20 cellular contexts compared by ENCODE assay signal in genomic region chr19:42374826-42375376, GRCh38. TPM values are rescaled to one million over a fixed set of nuclear protein-coding genes. Genes with fewer than 3 reads are reported as not detected.
DNase-seq lines count a peak whose midpoint lies in the region; ATAC-seq, FAIRE-seq and TF ChIP-seq lines count a peak whose summit lies in the region.
"Had no signal": no experiment of that assay in that cellular context is flagged by ENCODE, and none has a peak within 500 bp of the region (broad histone marks: within the 10 kb centered on the region; RNA-seq: fewer than 3 reads in every experiment).

No MANE protein-coding gene starts in this region.

- intact Hi-C loops in HepG2 (cut with micrococcal nuclease; ENCODE audit: unreplicated experiment): no loop called here
- intact Hi-C loops in right lobe of liver (cut with DNase I): no loop called here
- intact Hi-C loops in K562 (cut with micrococcal nuclease): no loop called here

- H3K4ac ChIP-seq in neuronal stem cell (ENCODE audit: low read length): no peak overlapping the region

- H3K36me3 ChIP-seq in HepG2 (replicated peaks in 1 of 2; ENCODE audit: control insufficient read depth in 1 of 2, insufficient read depth in 2 of 2, low read length in 2 of 2) (no peaks in the 10 kb centered on the region), right lobe of liver (peaks cover 0 to 2% (median 0%) of the 10 kb centered on the region in 4 donors), K562 (ENCODE audit: control insufficient read depth, insufficient read depth, low read length) (no peaks in the 10 kb centered on the region; the same call in 2 of the 3 replicates), neuronal stem cell (replicated peaks in 1 of 2; ENCODE audit: control insufficient read depth in 2 of 2, insufficient read depth in 2 of 2, low read length in 2 of 2) (peaks cover 4 to 48% of the 10 kb centered on the region in 2 donors)

- H3K9me3 ChIP-seq in HepG2 (ENCODE audit: low read length): no peaks in the 10 kb centered on the region
- no peaks in the 10 kb centered on the region for H3K9me3 ChIP-seq in right lobe of liver
- H3K9me3 ChIP-seq in K562 (replicated peaks; ENCODE audit: control insufficient read depth, insufficient read depth, low read depth, low read length): no peaks in the 10 kb centered on the region
- peaks cover 0 to 9% of the 10 kb centered on the region in 2 donors for H3K9me3 ChIP-seq in neuronal stem cell (replicated peaks in 1 of 2; ENCODE audit: control insufficient read depth in 2 of 2, insufficient read depth in 1 of 2, low read depth in 1 of 2, low read length in 2 of 2)
- H3K9me3 ChIP-seq: BLaER1 had no signal

- H2BK120ac ChIP-seq in neuronal stem cell (ENCODE audit: low read depth, low read length): no peak overlapping the region

- H3K79me1 ChIP-seq in neuronal stem cell (ENCODE audit: low read depth, low read length): peaks cover 3% of the 10 kb centered on the region

- no peaks in the 10 kb centered on the region for H3K79me2 ChIP-seq in HepG2 (ENCODE audit: insufficient read depth, low read length)
- no peaks in the 10 kb centered on the region for H3K79me2 ChIP-seq in K562 (ENCODE audit: control insufficient read depth, insufficient read depth, low read length)

- H2BK15ac ChIP-seq in neuronal stem cell (ENCODE audit: low read length): no peak overlapping the region

- no peak for TF ChIP-seq EP300 in HepG2 (IDR thresholded peaks at IDR 0.05; ENCODE audit: low read depth in 2 of 2, low read length in 2 of 2)
- TF ChIP-seq EP300 in HepG2 (CRISPR knock-in tag; IDR thresholded peaks at IDR 0.05; ENCODE audit: borderline replicate concordance): no peak
- TF ChIP-seq EP300 in K562 (IDR thresholded peaks at IDR 0.05; ENCODE audit: low read length): no peak

- POLR2A ChIA-PET in HepG2 (lab: Yijun Ruan, JAX): no interaction called here
- POLR2A ChIA-PET in K562 (lab: Yijun Ruan, JAX): no interaction called here

- peak overlapping the region; percentile 39 for H3K23ac ChIP-seq in neuronal stem cell (ENCODE audit: low read depth, low read length, poor library complexity)

- H3K14ac ChIP-seq in neuronal stem cell (ENCODE audit: low read length): peak overlapping the region; percentile 82

- H3K4me1 ChIP-seq in HepG2 (ENCODE audit: insufficient read depth, low read length) (peaks cover 15% of the 10 kb centered on the region), right lobe of liver (no peaks in the 10 kb centered on the region), K562 (replicated peaks in 1 of 2; ENCODE audit: control insufficient read depth in 2 of 2, insufficient read depth in 2 of 2, low read length in 2 of 2) (peaks cover 0 to 38% of the 10 kb centered on the region in 2 experiments; a peak in 3 of 5 replicates), neuronal stem cell (ENCODE audit: control insufficient read depth in 2 of 2, insufficient read depth in 1 of 2, low read depth in 1 of 2, low read length in 2 of 2) (peaks cover 5 to 11% of the 10 kb centered on the region in 2 donors)

- H4K91ac ChIP-seq in neuronal stem cell (ENCODE audit: low read depth, low read length, poor library complexity): no peak overlapping the region

- BruUV-seq in HepG2 (replicated peaks; lab: Mats Ljungman, UMichigan): no TSS peak
- BruUV-seq in K562 (replicated peaks; lab: Mats Ljungman, UMichigan): no TSS peak

- no peaks in the 10 kb centered on the region for H3K9me1 ChIP-seq in K562 (ENCODE audit: control insufficient read depth, insufficient read depth, low read length)

- H3K9ac ChIP-seq in HepG2 (ENCODE audit: insufficient read depth, low read depth, low read length): no peak overlapping the region
- H3K9ac ChIP-seq in K562 (ENCODE audit: insufficient read depth in 1 of 2, low read depth in 2 of 2, low read length in 2 of 2): peak overlapping the region in 1 of 2 experiments; percentile 56; a peak in 1 of 4 replicates
- H3K9ac ChIP-seq in neuronal stem cell (ENCODE audit: low read depth, low read length, poor library complexity): peak overlapping the region; percentile 64
- H3K9ac ChIP-seq: BLaER1 had no signal

- ATAC-seq in HepG2 (no peak), right lobe of liver (no peak), K562 (no peak), GM19328 (IDR thresholded peaks at IDR 0.05; ENCODE audit: unreplicated experiment) (no peak)

- H2AK5ac ChIP-seq in neuronal stem cell (ENCODE audit: low read depth, low read length): no peak overlapping the region

- DNase-seq in HepG2 (ENCODE audit: low spot score) (no peak), right lobe of liver (no peak), K562 (ENCODE audit: extremely low read depth in 1 of 4, low spot score in 3 of 4) (no peak), neuronal stem cell (ENCODE audit: low spot score) (no peak), NOMO-1 treated with dmso at 0.1 percent for 144 hours (lab: John Stamatoyannopoulos, UW; ENCODE audit: unreplicated experiment) (no peak), foreskin melanocyte (no peak)
- DNase-seq: CD4-positive, alpha-beta memory T cell; DMS153; DMS79; GDM1; HCEC 1CT; HFFc6 had no signal

- no peaks in the 10 kb centered on the region for H4K20me1 ChIP-seq in HepG2 (ENCODE audit: insufficient read depth, low read length)
- H4K20me1 ChIP-seq in K562 (replicated peaks; ENCODE audit: control insufficient read depth, insufficient read depth, low read length): no peaks in the 10 kb centered on the region
- H4K20me1 ChIP-seq: BLaER1 had no signal

- H3K4me3 ChIP-seq in HepG2 (replicated peaks in 1 of 3; ENCODE audit: insufficient read depth in 1 of 3, low read depth in 2 of 3, low read length in 3 of 3): no peak overlapping the region
- no peak overlapping the region for H3K4me3 ChIP-seq in right lobe of liver
- no peak overlapping the region for H3K4me3 ChIP-seq in K562
- H3K4me3 ChIP-seq in neuronal stem cell (ENCODE audit: low read length in 2 of 2): no peak overlapping the region
- H3K4me3 ChIP-seq: BLaER1 had no signal

- WGBS in HepG2 (ENCODE audit: low lambda C conversion rate): 100% methylated on average over 1 of the region's 11 CpGs
- WGBS in right lobe of liver (ENCODE audit: insufficient coverage, low coverage, low lambda C conversion rate, missing lambda C conversion rate): 92% methylated on average over 1 of the region's 11 CpGs
- WGBS in K562 (ENCODE audit: insufficient coverage, low coverage, missing lambda C conversion rate): 90% methylated on average over 11 of the region's 11 CpGs
- WGBS in neuronal stem cell (ENCODE audit: extremely low coverage in 2 of 2, insufficient read length in 2 of 2, insufficient replicate concordance in 1 of 2), 2 donors: no CpG with 5 or more reads among the region's 11 CpGs

- H3K4me2 ChIP-seq in HepG2 (ENCODE audit: low read depth, low read length) (no peak overlapping the region), K562 (ENCODE audit: insufficient read depth, low read length) (no peak overlapping the region), neuronal stem cell (ENCODE audit: insufficient read depth, low read length, poor library complexity, severe bottlenecking) (no peak overlapping the region)
- H3K4me2 ChIP-seq: BLaER1 had no signal

- CTCF ChIA-PET in HepG2 (lab: Yijun Ruan, JAX; ENCODE audit: low intra/inter-chr PET ratio, low total read pairs) (no interaction called here), K562 (lab: Yijun Ruan, JAX; ENCODE audit: low intra/inter-chr PET ratio) (no interaction called here)

- no peak for TF ChIP-seq POLR2A in HepG2 (IDR thresholded peaks at IDR 0.05; ENCODE audit: insufficient read depth in 1 of 2, low read depth in 2 of 2, low read length in 2 of 2)
- TF ChIP-seq POLR2A in right lobe of liver (IDR thresholded peaks at IDR 0.05): no peak
- TF ChIP-seq POLR2A in K562 (conservative IDR thresholded peaks at IDR 0.05): no peak

- H3K27ac ChIP-seq in HepG2 (ENCODE audit: extremely low read length, insufficient read depth, low read length): no peak overlapping the region
- H3K27ac ChIP-seq in right lobe of liver: no peak overlapping the region
- no peak overlapping the region for H3K27ac ChIP-seq in K562 (ENCODE audit: extremely low read depth, low read depth, low read length)
- H3K27ac ChIP-seq in neuronal stem cell (replicated peaks; ENCODE audit: low read length): no peak overlapping the region
- H3K27ac ChIP-seq: 22Rv1, BLaER1 had no signal

- no peak overlapping the region for H4K8ac ChIP-seq in neuronal stem cell (ENCODE audit: low read depth, low read length)

- H2BK12ac ChIP-seq in neuronal stem cell (ENCODE audit: low read length): peak overlapping the region; percentile 73

- H2BK5ac ChIP-seq in neuronal stem cell (ENCODE audit: low read length): no peak overlapping the region

- in situ Hi-C loops in HepG2 (cut with HindIII; ENCODE audit: extremely low pct_ligation_motif_present, low pct_unique_long_range_greater_than_20kb) (no loop called here), K562 (cut with MboI) (no loop called here)

- peak overlapping the region; percentile 30 for H3K18ac ChIP-seq in neuronal stem cell (ENCODE audit: low read length)

- no peak for FAIRE-seq in HepG2 (lab: Jason Lieb, UNC)
- no peak for FAIRE-seq in K562 (lab: Jason Lieb, UNC)
- FAIRE-seq: GM12892, H54, HTR-8/SVneo had no signal

- TF ChIP-seq CTCF in HepG2 (CRISPR knock-in tag; IDR thresholded peaks at IDR 0.05) (no peak), right lobe of liver (IDR thresholded peaks at IDR 0.05) (no peak), K562 (IDR thresholded peaks at IDR 0.05 in 2 of 3, conservative IDR thresholded peaks at IDR 0.05 in 1 of 3; ENCODE audit: insufficient read depth in 2 of 3, low read depth in 1 of 3, low read length in 3 of 3) (no peak)

- H3K27me3 ChIP-seq in HepG2 (ENCODE audit: control insufficient read depth in 1 of 2, insufficient read depth in 2 of 2, low read length in 2 of 2) (no peaks in the 10 kb centered on the region), right lobe of liver (no peaks in the 10 kb centered on the region), K562 (ENCODE audit: control insufficient read depth in 2 of 2, insufficient read depth in 2 of 2, low read length in 2 of 2) (peaks cover 0 to 20% of the 10 kb centered on the region in 2 experiments; a peak in 1 of 5 replicates), neuronal stem cell (ENCODE audit: control insufficient read depth in 3 of 3, insufficient read depth in 3 of 3, low read depth in 1 of 3, low read length in 3 of 3) (no peaks in the 10 kb centered on the region)
- H3K27me3 ChIP-seq: BLaER1 had no signal

- H2AFZ ChIP-seq in HepG2 (ENCODE audit: low read length) (no peak overlapping the region), K562 (ENCODE audit: low read depth, low read length) (no peak overlapping the region), neuronal stem cell (ENCODE audit: low read length) (no peak overlapping the region)

- no peak for TF ChIP-seq RAD21 in HepG2 (CRISPR knock-in tag; IDR thresholded peaks at IDR 0.05)
- no peak for TF ChIP-seq RAD21 in K562 (CRISPR knock-in tag; conservative IDR thresholded peaks at IDR 0.05 in 1 of 2, IDR thresholded peaks at IDR 0.05 in 1 of 2)

RNA-seq across cellular contexts. Expression of gene CNFN, which starts 15.2 kb away (rescaled TPM):
- 0.35 TPM in 1 of 2 replicates, not detected in the other for total RNA-seq in HepG2 (2016; rRNA removed; fragmentation: Illumina TruSeq; extraction: Trizol)
- not detected in 2 replicates for total RNA-seq in HepG2 (2016; cell fraction: cytosol; rRNA removed; fragmentation: Illumina TruSeq; extraction: Trizol; ENCODE audit: low read depth)
- total RNA-seq in HepG2 (2016; cell fraction: insoluble cytoplasmic fraction; rRNA removed; fragmentation: Illumina TruSeq; extraction: Trizol): not detected in 2 replicates
- not detected in 2 replicates for total RNA-seq in HepG2 (2016; cell fraction: membrane; rRNA removed; fragmentation: Illumina TruSeq; extraction: Trizol)
- total RNA-seq in HepG2 (2016; cell fraction: nucleus; rRNA removed; fragmentation: Illumina TruSeq; extraction: Trizol): not detected in 2 replicates
- polyA plus RNA-seq in HepG2 (2011; rRNA removed): 1.0 and 1.1 TPM in 2 replicates
- polyA plus RNA-seq in HepG2 (2011; cell fraction: cytosol; rRNA removed): 0.68 and 1.7 TPM in 2 replicates
- 0.84 and 1.9 TPM in 2 replicates for polyA plus RNA-seq in HepG2 (2011; cell fraction: nucleus; rRNA removed)
- 1.2 and 1.7 TPM in 2 replicates for polyA plus RNA-seq in HepG2 (2012)
- polyA plus RNA-seq in HepG2 (2016; cell fraction: cytosol; fragmentation: Illumina TruSeq; extraction: Trizol; ENCODE audit: low read depth): 0.83 and 1.2 TPM in 2 replicates
- 0.75 TPM in 1 of 2 replicates, not detected in the other for polyA plus RNA-seq in HepG2 (2016; cell fraction: insoluble cytoplasmic fraction; fragmentation: Illumina TruSeq; extraction: Trizol; ENCODE audit: low read depth)
- polyA plus RNA-seq in HepG2 (2016; cell fraction: membrane; fragmentation: Illumina TruSeq; extraction: Trizol; ENCODE audit: low read depth): 1.1 and 1.3 TPM in 2 replicates
- polyA plus RNA-seq in HepG2 (2016; cell fraction: nucleus; fragmentation: Illumina TruSeq; extraction: Trizol; ENCODE audit: insufficient read depth, low read depth): not detected in 2 replicates
- 1.3 TPM in 1 of 2 replicates, not detected in the other for polyA minus RNA-seq in HepG2 (2011; rRNA and poly(A)+ RNA removed; ENCODE audit: low replicate concordance)
- not detected in 2 replicates for polyA minus RNA-seq in HepG2 (2011; cell fraction: cytosol; rRNA and poly(A)+ RNA removed)
- not detected in 2 replicates for polyA minus RNA-seq in HepG2 (2011; cell fraction: nucleus; rRNA and poly(A)+ RNA removed)
- total RNA-seq in right lobe of liver: not detected
- total RNA-seq in K562 (2011; cell fraction: chromatin; rRNA removed; ENCODE audit: low replicate concordance): not detected in 2 replicates
- not detected in 2 replicates for total RNA-seq in K562 (2011; cell fraction: nucleolus; rRNA removed)
- total RNA-seq in K562 (2011; cell fraction: nucleoplasm; rRNA removed): not detected in 2 replicates
- total RNA-seq in K562 (2014; rRNA removed): 0.94 TPM in 1 of 2 replicates, not detected in the other
- total RNA-seq in K562 (2014; rRNA removed; fragmentation: Illumina TruSeq; extraction: Trizol): not detected in 2 replicates
- total RNA-seq in K562 (2015; rRNA removed; fragmentation: Illumina TruSeq; extraction: Trizol): not detected in 2 replicates
- 0.35 TPM in 1 of 2 replicates, not detected in the other for total RNA-seq in K562 (2021)
- 0.18 TPM in 1 of 2 replicates, not detected in the other for polyA plus RNA-seq in K562 (2011; rRNA removed)
- 0.22 and 1.2 TPM in 2 replicates for polyA plus RNA-seq in K562 (2011; cell fraction: cytosol; rRNA removed)
- polyA plus RNA-seq in K562 (2011; cell fraction: nucleus; rRNA removed): 0.33 TPM in 1 of 2 replicates, not detected in the other
- 0.66 and 0.79 TPM in 2 replicates for polyA plus RNA-seq in K562 (2012)
- polyA plus RNA-seq in K562 (2014; fragmentation: Illumina TruSeq; extraction: Trizol): 0.47 TPM in 1 of 2 replicates, not detected in the other
- under 1 TPM in 1 of 2 experiments, not detected in 1; 0.18 TPM for polyA plus RNA-seq in K562 (2014; fragmentation: Nextera tagmentation; extraction: Ambion mirVana)
- polyA plus RNA-seq in K562 (2014; rRNA removed): 0.52 and 1.8 TPM in 2 replicates
- polyA minus RNA-seq in K562 (2011; rRNA and poly(A)+ RNA removed): not detected in 2 replicates
- not detected in 2 replicates for polyA minus RNA-seq in K562 (2011; cell fraction: cytosol; rRNA and poly(A)+ RNA removed)
- polyA minus RNA-seq in K562 (2011; cell fraction: nucleus; rRNA and poly(A)+ RNA removed): not detected in 2 replicates
- polyA plus RNA-seq in neuronal stem cell (2013, experiment 1 of 2): 41.6 TPM
- 43.2 TPM for polyA plus RNA-seq in neuronal stem cell (2013, experiment 2 of 2)
- total RNA-seq: A673; CD4-positive, alpha-beta memory T cell had no signal

RNA-seq across cellular contexts. Expression of gene MEGF8, which starts 49.5 kb away (rescaled TPM):
- total RNA-seq in HepG2 (2016; rRNA removed; fragmentation: Illumina TruSeq; extraction: Trizol) (3.9 and 8.8 TPM in 2 replicates), right lobe of liver (10 to 100 TPM in 1 of 6 experiments, 1 to 10 TPM in 5; 5.5 to 11.0 (median 8.7) TPM), K562 (2014; rRNA removed) (3.8 and 4.5 TPM in 2 replicates), K562 (2014; rRNA removed; fragmentation: Illumina TruSeq; extraction: Trizol) (1.5 and 1.8 TPM in 2 replicates), K562 (2015; rRNA removed; fragmentation: Illumina TruSeq; extraction: Trizol) (3.0 and 3.4 TPM in 2 replicates), K562 (2021) (10.0 and 13.1 TPM in 2 replicates)
- total RNA-seq in HepG2 (2016; cell fraction: cytosol; rRNA removed; fragmentation: Illumina TruSeq; extraction: Trizol; ENCODE audit: low read depth): 0.79 and 1.2 TPM in 2 replicates
- total RNA-seq in HepG2 (2016; cell fraction: insoluble cytoplasmic fraction; rRNA removed; fragmentation: Illumina TruSeq; extraction: Trizol): 3.1 and 9.6 TPM in 2 replicates
- 1.9 and 2.7 TPM in 2 replicates for total RNA-seq in HepG2 (2016; cell fraction: membrane; rRNA removed; fragmentation: Illumina TruSeq; extraction: Trizol)
- total RNA-seq in HepG2 (2016; cell fraction: nucleus; rRNA removed; fragmentation: Illumina TruSeq; extraction: Trizol): 9.4 and 10.4 TPM in 2 replicates
- polyA plus RNA-seq in HepG2 (2011; rRNA removed) (4.0 and 6.2 TPM in 2 replicates), K562 (2011; rRNA removed) (1.9 and 2.1 TPM in 2 replicates), K562 (2014; fragmentation: Illumina TruSeq; extraction: Trizol) (3.9 and 4.6 TPM in 2 replicates), K562 (2014; fragmentation: Nextera tagmentation; extraction: Ambion mirVana) (under 1 TPM; 0.28 to 0.34 TPM), K562 (2014; rRNA removed) (4.5 and 4.7 TPM in 2 replicates)
- 4.4 and 7.8 TPM in 2 replicates for polyA plus RNA-seq in HepG2 (2011; cell fraction: cytosol; rRNA removed)
- polyA plus RNA-seq in HepG2 (2011; cell fraction: nucleus; rRNA removed): 16.2 and 21.3 TPM in 2 replicates
- polyA plus RNA-seq in HepG2 (2012): 10.2 and 12.4 TPM in 2 replicates
- polyA plus RNA-seq in HepG2 (2016; cell fraction: cytosol; fragmentation: Illumina TruSeq; extraction: Trizol; ENCODE audit: low read depth): 0.61 and 0.62 TPM in 2 replicates
- polyA plus RNA-seq in HepG2 (2016; cell fraction: insoluble cytoplasmic fraction; fragmentation: Illumina TruSeq; extraction: Trizol; ENCODE audit: low read depth): 4.1 and 4.7 TPM in 2 replicates
- 1.0 and 1.2 TPM in 2 replicates for polyA plus RNA-seq in HepG2 (2016; cell fraction: membrane; fragmentation: Illumina TruSeq; extraction: Trizol; ENCODE audit: low read depth)
- 15.0 and 18.4 TPM in 2 replicates for polyA plus RNA-seq in HepG2 (2016; cell fraction: nucleus; fragmentation: Illumina TruSeq; extraction: Trizol; ENCODE audit: insufficient read depth, low read depth)
- 0.96 and 23.0 TPM in 2 replicates for polyA minus RNA-seq in HepG2 (2011; rRNA and poly(A)+ RNA removed; ENCODE audit: low replicate concordance)
- polyA minus RNA-seq in HepG2 (2011; cell fraction: cytosol; rRNA and poly(A)+ RNA removed): 11.7 and 11.8 TPM in 2 replicates
- 11.7 and 11.8 TPM in 2 replicates for polyA minus RNA-seq in HepG2 (2011; cell fraction: nucleus; rRNA and poly(A)+ RNA removed)
- 10.5 and 30.6 TPM in 2 replicates for total RNA-seq in K562 (2011; cell fraction: chromatin; rRNA removed; ENCODE audit: low replicate concordance)
- 29.2 and 30.2 TPM in 2 replicates for total RNA-seq in K562 (2011; cell fraction: nucleolus; rRNA removed)
- total RNA-seq in K562 (2011; cell fraction: nucleoplasm; rRNA removed): 14.0 and 15.8 TPM in 2 replicates
- 1.8 and 3.8 TPM in 2 replicates for polyA plus RNA-seq in K562 (2011; cell fraction: cytosol; rRNA removed)
- polyA plus RNA-seq in K562 (2011; cell fraction: nucleus; rRNA removed): 5.9 and 11.6 TPM in 2 replicates
- 6.5 and 11.3 TPM in 2 replicates for polyA plus RNA-seq in K562 (2012)
- polyA minus RNA-seq in K562 (2011; rRNA and poly(A)+ RNA removed): 2.1 and 2.6 TPM in 2 replicates
- polyA minus RNA-seq in K562 (2011; cell fraction: cytosol; rRNA and poly(A)+ RNA removed): 8.0 and 10.0 TPM in 2 replicates
- 7.9 and 8.1 TPM in 2 replicates for polyA minus RNA-seq in K562 (2011; cell fraction: nucleus; rRNA and poly(A)+ RNA removed)
- polyA plus RNA-seq in neuronal stem cell (2013, experiment 1 of 2): 11.4 TPM
- 12.1 TPM for polyA plus RNA-seq in neuronal stem cell (2013, experiment 2 of 2)

RNA-seq across cellular contexts. Expression of gene LIPE, which starts 52.3 kb away (rescaled TPM):
- total RNA-seq in HepG2 (2016; rRNA removed; fragmentation: Illumina TruSeq; extraction: Trizol) (not detected in 2 replicates), right lobe of liver (1 to 10 TPM in 5 of 6 experiments, under 1 TPM in 1; 0.87 to 2.5 (median 1.8) TPM), K562 (2014; rRNA removed) (not detected in 2 replicates), K562 (2014; rRNA removed; fragmentation: Illumina TruSeq; extraction: Trizol) (not detected in 2 replicates), K562 (2015; rRNA removed; fragmentation: Illumina TruSeq; extraction: Trizol) (not detected in 2 replicates), K562 (2021) (0.22 and 0.27 TPM in 2 replicates)
- not detected in 2 replicates for total RNA-seq in HepG2 (2016; cell fraction: cytosol; rRNA removed; fragmentation: Illumina TruSeq; extraction: Trizol; ENCODE audit: low read depth)
- not detected in 2 replicates for total RNA-seq in HepG2 (2016; cell fraction: insoluble cytoplasmic fraction; rRNA removed; fragmentation: Illumina TruSeq; extraction: Trizol)
- not detected in 2 replicates for total RNA-seq in HepG2 (2016; cell fraction: membrane; rRNA removed; fragmentation: Illumina TruSeq; extraction: Trizol)
- total RNA-seq in HepG2 (2016; cell fraction: nucleus; rRNA removed; fragmentation: Illumina TruSeq; extraction: Trizol): not detected in 2 replicates
- polyA plus RNA-seq in HepG2 (2011; rRNA removed) (0.20 TPM in 1 of 2 replicates, not detected in the other), K562 (2011; rRNA removed) (not detected in 2 replicates), K562 (2014; fragmentation: Illumina TruSeq; extraction: Trizol) (not detected in 2 replicates), K562 (2014; fragmentation: Nextera tagmentation; extraction: Ambion mirVana) (not detected), K562 (2014; rRNA removed) (not detected in 2 replicates)
- polyA plus RNA-seq in HepG2 (2011; cell fraction: cytosol; rRNA removed): 0.08 and 0.13 TPM in 2 replicates
- 0.03 TPM in 1 of 2 replicates, not detected in the other for polyA plus RNA-seq in HepG2 (2011; cell fraction: nucleus; rRNA removed)
- 0.13 and 0.15 TPM in 2 replicates for polyA plus RNA-seq in HepG2 (2012)
- not detected in 2 replicates for polyA plus RNA-seq in HepG2 (2016; cell fraction: cytosol; fragmentation: Illumina TruSeq; extraction: Trizol; ENCODE audit: low read depth)
- polyA plus RNA-seq in HepG2 (2016; cell fraction: insoluble cytoplasmic fraction; fragmentation: Illumina TruSeq; extraction: Trizol; ENCODE audit: low read depth): not detected in 2 replicates
- not detected in 2 replicates for polyA plus RNA-seq in HepG2 (2016; cell fraction: membrane; fragmentation: Illumina TruSeq; extraction: Trizol; ENCODE audit: low read depth)
- polyA plus RNA-seq in HepG2 (2016; cell fraction: nucleus; fragmentation: Illumina TruSeq; extraction: Trizol; ENCODE audit: insufficient read depth, low read depth): not detected in 2 replicates
- polyA minus RNA-seq in HepG2 (2011; rRNA and poly(A)+ RNA removed; ENCODE audit: low replicate concordance): not detected in 2 replicates
- polyA minus RNA-seq in HepG2 (2011; cell fraction: cytosol; rRNA and poly(A)+ RNA removed): not detected in 2 replicates
- not detected in 2 replicates for polyA minus RNA-seq in HepG2 (2011; cell fraction: nucleus; rRNA and poly(A)+ RNA removed)
- total RNA-seq in K562 (2011; cell fraction: chromatin; rRNA removed; ENCODE audit: low replicate concordance): not detected in 2 replicates
- total RNA-seq in K562 (2011; cell fraction: nucleolus; rRNA removed): not detected in 2 replicates
- total RNA-seq in K562 (2011; cell fraction: nucleoplasm; rRNA removed): not detected in 2 replicates
- polyA plus RNA-seq in K562 (2011; cell fraction: cytosol; rRNA removed): not detected in 2 replicates
- polyA plus RNA-seq in K562 (2011; cell fraction: nucleus; rRNA removed): not detected in 2 replicates
- 0.05 and 0.43 TPM in 2 replicates for polyA plus RNA-seq in K562 (2012)
- not detected in 2 replicates for polyA minus RNA-seq in K562 (2011; rRNA and poly(A)+ RNA removed)
- not detected in 2 replicates for polyA minus RNA-seq in K562 (2011; cell fraction: cytosol; rRNA and poly(A)+ RNA removed)
- not detected in 2 replicates for polyA minus RNA-seq in K562 (2011; cell fraction: nucleus; rRNA and poly(A)+ RNA removed)
- polyA plus RNA-seq in neuronal stem cell (2013, experiment 1 of 2): 10.6 TPM
- polyA plus RNA-seq in neuronal stem cell (2013, experiment 2 of 2): 10.0 TPM
- polyA plus RNA-seq: CD14-positive monocyte had no signal

Comparison
In these comparisons a context has a peak if more than half of its experiments do, and no peak if none do; other contexts are left out.
1. Of the 241 proteins assayed by ChIP-seq in both HepG2 and K562: peak only in HepG2: none; only in K562: ZFP36; in both: none; in neither: 240.